10 cellular contexts compared by ENCODE assay signal in genomic region chr6:8085053-8085511, GRCh38. TPM values are rescaled to one million over a fixed set of nuclear protein-coding genes. Genes with fewer than 3 reads are reported as not detected.
DNase-seq lines count a peak whose midpoint lies in the region; ATAC-seq, FAIRE-seq and TF ChIP-seq lines count a peak whose summit lies in the region.
"Had no signal": no experiment of that assay in that cellular context is flagged by ENCODE, and none has a peak within 500 bp of the region (broad histone marks: within the 10 kb centered on the region; RNA-seq: fewer than 3 reads in every experiment).

No MANE protein-coding gene starts in this region.

- H3K4me1 Mint-ChIP-seq in glutamatergic neuron (ENCODE audit: low read depth, unreplicated experiment), result no peaks in the 10 kb centered on the region

- no peak overlapping the region for H3K4me3 Mint-ChIP-seq in glutamatergic neuron (ENCODE audit: unreplicated experiment)
- H3K4me3 Mint-ChIP-seq: CD8-positive, alpha-beta memory T cell had no signal

- peak in 1 of 2 experiments; percentile 41; a peak in 2 of 5 replicates for TF ChIP-seq EP300 in A549 (IDR thresholded peaks at IDR 0.05)

- H3K4me2 ChIP-seq in A549, result peak overlapping the region; percentile 66

- H3K36me3 ChIP-seq in adipocyte (ENCODE audit: control insufficient read depth, insufficient read depth, low read length, severe bottlenecking), result peaks cover 21% of the 10 kb centered on the region

- no peak overlapping the region for H3K27ac Mint-ChIP-seq in glutamatergic neuron (ENCODE audit: unreplicated experiment)
- H3K27ac Mint-ChIP-seq: CD8-positive, alpha-beta memory T cell had no signal

- no peak for FAIRE-seq in A549 (lab: Jason Lieb, UNC)

- 0% methylated on average over 2 of the region's 2 CpGs for whole genome bisulfite sequencing in A549 (ENCODE audit: missing lambda C conversion rate)

- H3K27me3 Mint-ChIP-seq in glutamatergic neuron (ENCODE audit: unreplicated experiment), result peaks cover 1% of the 10 kb centered on the region
- H3K27me3 Mint-ChIP-seq: CD8-positive, alpha-beta memory T cell had no signal

- peaks cover 27% of the 10 kb centered on the region for H3K36me3 Mint-ChIP-seq in glutamatergic neuron (ENCODE audit: unreplicated experiment)

- no peak for TF ChIP-seq POLR2A in A549 (IDR thresholded peaks at IDR 0.05; ENCODE audit: low read length)

- H3K4me3 ChIP-seq in A549, result no peak overlapping the region
- peak overlapping the region; percentile 59 for H3K4me3 ChIP-seq in adipocyte (ENCODE audit: low read length)
- H3K4me3 ChIP-seq: cardiac muscle cell had no signal

- DNase-seq in A549 (ENCODE audit: low read depth in 1 of 2, low spot score in 1 of 2) (peak in 1 of 2 experiments; percentile 81), HS-5 (ENCODE audit: low read depth) (peak; percentile 83), adipocyte (ENCODE audit: low read depth) (peak; percentile 88), kidney tubule cell (ENCODE audit: low spot score) (peak; percentile 96), GF-D8 (lab: John Stamatoyannopoulos, UW) (no peak), T-helper 1 cell (no peak), glutamatergic neuron (no peak)
- DNase-seq: CD8-positive, alpha-beta memory T cell had no signal

- H3K4me1 ChIP-seq in A549 (peaks cover 57% of the 10 kb centered on the region), adipocyte (ENCODE audit: control insufficient read depth, insufficient read depth, low read length) (peaks cover 40% of the 10 kb centered on the region)

- TF ChIP-seq CTCF in A549 (IDR thresholded peaks at IDR 0.05) (no peak), glutamatergic neuron (IDR thresholded peaks at IDR 0.05; ENCODE audit: partially characterized antibody, unreplicated experiment) (no peak)

- POLR2A ChIA-PET in A549 (lab: Yijun Ruan, JAX), result interaction anchor here (0.9 to 1.4 kb wide), 2 partner anchors 18 to 21 kb away, joined by 3 read pairs; partner anchors contain the start of genes BLOC1S5 and EEF1E1

- CTCF ChIA-PET in A549 (lab: Yijun Ruan, JAX), result interaction anchor here (1.1 to 2.1 kb wide), 2 partner anchors 10 to 17 kb away, joined by 3 to 5 read pairs; no protein-coding TSS in a partner anchor

- H3K9me3 ChIP-seq in A549, result no peaks in the 10 kb centered on the region
- H3K9me3 ChIP-seq in adipocyte (ENCODE audit: control insufficient read depth, low read length), result no peaks in the 10 kb centered on the region

- ATAC-seq in A549 (peak; percentile 83 to 91), HG03460 (IDR thresholded peaks at IDR 0.05; ENCODE audit: unreplicated experiment) (no peak)

- H3K9ac ChIP-seq in adipocyte (ENCODE audit: low read length), result peak overlapping the region; percentile 51

- H3K27me3 ChIP-seq in adipocyte (replicated peaks; ENCODE audit: control insufficient read depth, insufficient read depth, low read length), result no peaks in the 10 kb centered on the region
- H3K27me3 ChIP-seq: cardiac muscle cell had no signal

- H3K27ac ChIP-seq in A549, result peak overlapping the region; percentile 54 to 74
- H3K27ac ChIP-seq: cardiac muscle cell had no signal

- H3K9me3 Mint-ChIP-seq in glutamatergic neuron (ENCODE audit: unreplicated experiment), result peaks cover 6% of the 10 kb centered on the region
- H3K9me3 Mint-ChIP-seq: CD8-positive, alpha-beta memory T cell had no signal

- TF ChIP-seq RAD21 in A549 (conservative IDR thresholded peaks at IDR 0.05 in 1 of 2, IDR thresholded peaks at IDR 0.05 in 1 of 2), result no peak

TF ChIP-seq in A549, 52 proteins besides CTCF, POLR2A, EP300 and RAD21:
- peak; percentile 60; the same call in 1 of the 2 replicates for TF ChIP-seq GATA3 (IDR thresholded peaks at IDR 0.05; ENCODE audit: borderline replicate concordance)
- TF ChIP-seq RNF2 (IDR thresholded peaks at IDR 0.05; ENCODE audit: borderline replicate concordance, low read depth), result no peak
- peak; percentile 50; the same call in 1 of the 2 replicates for TF ChIP-seq HES2 (IDR thresholded peaks at IDR 0.05)
- TF ChIP-seq, protein P1, sequence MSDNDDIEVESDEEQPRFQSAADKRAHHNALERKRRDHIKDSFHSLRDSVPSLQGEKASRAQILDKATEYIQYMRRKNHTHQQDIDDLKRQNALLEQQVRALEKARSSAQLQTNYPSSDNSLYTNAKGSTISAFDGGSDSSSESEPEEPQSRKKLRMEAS (IDR thresholded peaks at IDR 0.05), result peak; percentile 40; the same call in 1 of the 2 replicates
- no peak for TF ChIP-seq CBX2 (IDR thresholded peaks at IDR 0.05; ENCODE audit: borderline replicate concordance, low read depth)
- TF ChIP-seq RFX5 (IDR thresholded peaks at IDR 0.05), result no peak
- TF ChIP-seq FOSL2 (IDR thresholded peaks at IDR 0.05), result peak; percentile 86
- peak; percentile 91 for TF ChIP-seq FOSL2 (CRISPR knock-in tag; IDR thresholded peaks at IDR 0.05)
- TF ChIP-seq E2F6 (IDR thresholded peaks at IDR 0.05; ENCODE audit: borderline replicate concordance, low read depth), result no peak
- TF ChIP-seq JUN (IDR thresholded peaks at IDR 0.05), result peak; percentile 53 to 80; a peak in 3 of 5 replicates
- peak; percentile 70 to 94 for TF ChIP-seq CEBPB (IDR thresholded peaks at IDR 0.05)
- peak; percentile 81 for TF ChIP-seq JUNB (IDR thresholded peaks at IDR 0.05)
- no peak for TF ChIP-seq EHF (CRISPR knock-in tag; IDR thresholded peaks at IDR 0.05)
- TF ChIP-seq BCL3 (IDR thresholded peaks at IDR 0.05), result 0 out of 3 replicates have a peak, but pooled peaks have one; percentile 31

RNA-seq across cellular contexts. Expression of gene EEF1E1, which starts 17.3 kb away (rescaled TPM):
- polyA plus RNA-seq in A549 (2011; rRNA removed) (107 and 122 TPM in 2 replicates), A549 (2017; fragmentation: RNase III; extraction: RNeasy Plus Mini Kit Qiagen cat#74134 plus additional on column Dnase treatment) (114 to 132 TPM (median 119 TPM) in 3 replicates)
- polyA plus RNA-seq in A549 (2012; cell fraction: cytosol; rRNA removed), result 65.0 and 75.5 TPM in 2 replicates
- 21.4 and 22.0 TPM in 2 replicates for polyA plus RNA-seq in A549 (2012; cell fraction: nucleus; rRNA removed)
- 23.0 and 24.5 TPM in 2 replicates for polyA minus RNA-seq in A549 (2011; rRNA and poly(A)+ RNA removed)
- 20.6 TPM for total RNA-seq in glutamatergic neuron (ENCODE audit: unreplicated experiment)

RNA-seq across cellular contexts. Expression of gene BLOC1S5, which starts 20.9 kb away (rescaled TPM):
- polyA plus RNA-seq in A549 (2011; rRNA removed), result 7.9 and 10.8 TPM in 2 replicates
- polyA plus RNA-seq in A549 (2012; cell fraction: cytosol; rRNA removed), result 1.9 and 2.5 TPM in 2 replicates
- 0.78 and 1.2 TPM in 2 replicates for polyA plus RNA-seq in A549 (2012; cell fraction: nucleus; rRNA removed)
- 8.1 to 10.2 TPM (median 8.3 TPM) in 3 replicates for polyA plus RNA-seq in A549 (2017; fragmentation: RNase III; extraction: RNeasy Plus Mini Kit Qiagen cat#74134 plus additional on column Dnase treatment)
- polyA minus RNA-seq in A549 (2011; rRNA and poly(A)+ RNA removed), result 2.9 and 3.3 TPM in 2 replicates
- 8.3 TPM for total RNA-seq in glutamatergic neuron (ENCODE audit: unreplicated experiment)

Comparison
In these comparisons a context has a peak if more than half of its experiments do, and no peak if none do; other contexts are left out.
1. DNase-seq: peak in HS-5 (single experiment), adipocyte (single experiment) and kidney tubule cell (single experiment); none in GF-D8 (single experiment), T-helper 1 cell (0 of 5) and glutamatergic neuron (single experiment).